In the genomic region with DNA sequence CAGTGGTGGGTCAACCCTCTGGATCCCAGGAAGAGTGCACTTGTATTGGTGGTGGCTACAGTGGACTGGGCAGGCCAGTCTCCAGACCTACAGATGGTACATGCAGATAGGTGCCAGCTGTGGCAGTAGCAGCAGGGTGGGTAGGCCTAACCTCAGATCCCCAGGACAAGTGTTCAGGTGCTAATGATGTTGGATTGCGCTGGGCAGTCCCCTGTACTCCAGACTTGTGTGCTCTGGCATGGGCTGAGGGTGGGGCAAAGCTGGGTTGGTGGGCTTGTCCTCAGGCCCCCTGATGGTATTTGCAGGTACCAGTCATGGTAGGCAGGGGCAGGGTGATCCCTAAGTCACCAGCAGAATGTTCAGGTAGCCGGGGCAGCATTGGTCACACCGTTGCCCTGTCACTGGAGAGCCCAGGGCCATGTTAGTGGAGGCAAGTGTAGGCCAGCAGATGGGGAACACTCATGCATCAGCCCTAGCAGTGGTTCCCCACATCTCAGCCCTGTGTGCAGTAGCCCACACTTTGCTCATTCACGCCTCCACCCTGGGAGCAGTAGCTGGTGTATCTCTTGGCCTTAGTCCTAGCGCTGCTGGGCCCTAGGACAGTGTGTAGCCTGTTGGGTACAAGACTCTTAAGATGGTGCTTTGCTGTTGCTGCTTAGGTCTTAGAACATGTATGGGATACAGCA, we compare ENCODE assay signal across 2 cellular contexts.
TF ChIP-seq lines count a peak whose summit lies in the region.

No MANE protein-coding gene starts in this region.

TF ChIP-seq in H1, 55 proteins besides CTCF, POLR2A, EP300 and RAD21:
- TF ChIP-seq, protein P1, sequence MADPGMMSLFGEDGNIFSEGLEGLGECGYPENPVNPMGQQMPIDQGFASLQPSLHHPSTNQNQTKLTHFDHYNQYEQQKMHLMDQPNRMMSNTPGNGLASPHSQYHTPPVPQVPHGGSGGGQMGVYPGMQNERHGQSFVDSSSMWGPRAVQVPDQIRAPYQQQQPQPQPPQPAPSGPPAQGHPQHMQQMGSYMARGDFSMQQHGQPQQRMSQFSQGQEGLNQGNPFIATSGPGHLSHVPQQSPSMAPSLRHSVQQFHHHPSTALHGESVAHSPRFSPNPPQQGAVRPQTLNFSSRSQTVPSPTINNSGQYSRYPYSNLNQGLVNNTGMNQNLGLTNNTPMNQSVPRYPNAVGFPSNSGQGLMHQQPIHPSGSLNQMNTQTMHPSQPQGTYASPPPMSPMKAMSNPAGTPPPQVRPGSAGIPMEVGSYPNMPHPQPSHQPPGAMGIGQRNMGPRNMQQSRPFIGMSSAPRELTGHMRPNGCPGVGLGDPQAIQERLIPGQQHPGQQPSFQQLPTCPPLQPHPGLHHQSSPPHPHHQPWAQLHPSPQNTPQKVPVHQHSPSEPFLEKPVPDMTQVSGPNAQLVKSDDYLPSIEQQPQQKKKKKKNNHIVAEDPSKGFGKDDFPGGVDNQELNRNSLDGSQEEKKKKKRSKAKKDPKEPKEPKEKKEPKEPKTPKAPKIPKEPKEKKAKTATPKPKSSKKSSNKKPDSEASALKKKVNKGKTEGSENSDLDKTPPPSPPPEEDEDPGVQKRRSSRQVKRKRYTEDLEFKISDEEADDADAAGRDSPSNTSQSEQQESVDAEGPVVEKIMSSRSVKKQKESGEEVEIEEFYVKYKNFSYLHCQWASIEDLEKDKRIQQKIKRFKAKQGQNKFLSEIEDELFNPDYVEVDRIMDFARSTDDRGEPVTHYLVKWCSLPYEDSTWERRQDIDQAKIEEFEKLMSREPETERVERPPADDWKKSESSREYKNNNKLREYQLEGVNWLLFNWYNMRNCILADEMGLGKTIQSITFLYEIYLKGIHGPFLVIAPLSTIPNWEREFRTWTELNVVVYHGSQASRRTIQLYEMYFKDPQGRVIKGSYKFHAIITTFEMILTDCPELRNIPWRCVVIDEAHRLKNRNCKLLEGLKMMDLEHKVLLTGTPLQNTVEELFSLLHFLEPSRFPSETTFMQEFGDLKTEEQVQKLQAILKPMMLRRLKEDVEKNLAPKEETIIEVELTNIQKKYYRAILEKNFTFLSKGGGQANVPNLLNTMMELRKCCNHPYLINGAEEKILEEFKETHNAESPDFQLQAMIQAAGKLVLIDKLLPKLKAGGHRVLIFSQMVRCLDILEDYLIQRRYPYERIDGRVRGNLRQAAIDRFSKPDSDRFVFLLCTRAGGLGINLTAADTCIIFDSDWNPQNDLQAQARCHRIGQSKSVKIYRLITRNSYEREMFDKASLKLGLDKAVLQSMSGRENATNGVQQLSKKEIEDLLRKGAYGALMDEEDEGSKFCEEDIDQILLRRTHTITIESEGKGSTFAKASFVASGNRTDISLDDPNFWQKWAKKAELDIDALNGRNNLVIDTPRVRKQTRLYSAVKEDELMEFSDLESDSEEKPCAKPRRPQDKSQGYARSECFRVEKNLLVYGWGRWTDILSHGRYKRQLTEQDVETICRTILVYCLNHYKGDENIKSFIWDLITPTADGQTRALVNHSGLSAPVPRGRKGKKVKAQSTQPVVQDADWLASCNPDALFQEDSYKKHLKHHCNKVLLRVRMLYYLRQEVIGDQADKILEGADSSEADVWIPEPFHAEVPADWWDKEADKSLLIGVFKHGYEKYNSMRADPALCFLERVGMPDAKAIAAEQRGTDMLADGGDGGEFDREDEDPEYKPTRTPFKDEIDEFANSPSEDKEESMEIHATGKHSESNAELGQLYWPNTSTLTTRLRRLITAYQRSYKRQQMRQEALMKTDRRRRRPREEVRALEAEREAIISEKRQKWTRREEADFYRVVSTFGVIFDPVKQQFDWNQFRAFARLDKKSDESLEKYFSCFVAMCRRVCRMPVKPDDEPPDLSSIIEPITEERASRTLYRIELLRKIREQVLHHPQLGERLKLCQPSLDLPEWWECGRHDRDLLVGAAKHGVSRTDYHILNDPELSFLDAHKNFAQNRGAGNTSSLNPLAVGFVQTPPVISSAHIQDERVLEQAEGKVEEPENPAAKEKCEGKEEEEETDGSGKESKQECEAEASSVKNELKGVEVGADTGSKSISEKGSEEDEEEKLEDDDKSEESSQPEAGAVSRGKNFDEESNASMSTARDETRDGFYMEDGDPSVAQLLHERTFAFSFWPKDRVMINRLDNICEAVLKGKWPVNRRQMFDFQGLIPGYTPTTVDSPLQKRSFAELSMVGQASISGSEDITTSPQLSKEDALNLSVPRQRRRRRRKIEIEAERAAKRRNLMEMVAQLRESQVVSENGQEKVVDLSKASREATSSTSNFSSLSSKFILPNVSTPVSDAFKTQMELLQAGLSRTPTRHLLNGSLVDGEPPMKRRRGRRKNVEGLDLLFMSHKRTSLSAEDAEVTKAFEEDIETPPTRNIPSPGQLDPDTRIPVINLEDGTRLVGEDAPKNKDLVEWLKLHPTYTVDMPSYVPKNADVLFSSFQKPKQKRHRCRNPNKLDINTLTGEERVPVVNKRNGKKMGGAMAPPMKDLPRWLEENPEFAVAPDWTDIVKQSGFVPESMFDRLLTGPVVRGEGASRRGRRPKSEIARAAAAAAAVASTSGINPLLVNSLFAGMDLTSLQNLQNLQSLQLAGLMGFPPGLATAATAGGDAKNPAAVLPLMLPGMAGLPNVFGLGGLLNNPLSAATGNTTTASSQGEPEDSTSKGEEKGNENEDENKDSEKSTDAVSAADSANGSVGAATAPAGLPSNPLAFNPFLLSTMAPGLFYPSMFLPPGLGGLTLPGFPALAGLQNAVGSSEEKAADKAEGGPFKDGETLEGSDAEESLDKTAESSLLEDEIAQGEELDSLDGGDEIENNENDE (IDR thresholded peaks at IDR 0.05; ENCODE audit: insufficient replicate concordance, low read length) = no peak
- TF ChIP-seq SIX5 (IDR thresholded peaks at IDR 0.05; ENCODE audit: low read depth, low read length) (no peak), CHD1 (IDR thresholded peaks at IDR 0.05; ENCODE audit: low read depth, low read length) (no peak), FOSL1 (IDR thresholded peaks at IDR 0.05; ENCODE audit: insufficient read depth, low read depth, low read length) (no peak), CTBP2 (IDR thresholded peaks at IDR 0.05; ENCODE audit: borderline replicate concordance, insufficient read depth, insufficient read length, low read length) (no peak), POLR2AphosphoS5 (IDR thresholded peaks at IDR 0.05; ENCODE audit: low read depth, low read length) (no peak; the same call in 1 of the 2 replicates)
TF ChIP-seq in H1: peak in this region for 0.

TF ChIP-seq in HepG2, 621 proteins besides CTCF, POLR2A, EP300 and RAD21:
- TF ChIP-seq HIVEP1 (CRISPR knock-in tag; IDR thresholded peaks at IDR 0.05) (0 out of 2 replicates have a peak, but pooled peaks have one; percentile 18), PLRG1 (conservative IDR thresholded peaks at IDR 0.05) (no peak), FOXJ3 (CRISPR knock-in tag; IDR thresholded peaks at IDR 0.05; ENCODE audit: borderline replicate concordance) (0 out of 2 replicates have a peak, but pooled peaks have one; percentile 19), ZNF776 (CRISPR knock-in tag; IDR thresholded peaks at IDR 0.05) (0 out of 2 replicates have a peak, but pooled peaks have one; percentile 20), ZBTB7A (CRISPR knock-in tag; IDR thresholded peaks at IDR 0.05) (0 out of 2 replicates have a peak, but pooled peaks have one; percentile 25), EED (CRISPR knock-in tag; IDR thresholded peaks at IDR 0.05) (peak; percentile 41; the same call in 1 of the 2 replicates), HES4 (CRISPR knock-in tag; IDR thresholded peaks at IDR 0.05; ENCODE audit: borderline replicate concordance) (0 out of 2 replicates have a peak, but pooled peaks have one; percentile 62), ZC3H4 (CRISPR knock-in tag; IDR thresholded peaks at IDR 0.05; ENCODE audit: borderline replicate concordance) (no peak)
